In the genomic region with DNA sequence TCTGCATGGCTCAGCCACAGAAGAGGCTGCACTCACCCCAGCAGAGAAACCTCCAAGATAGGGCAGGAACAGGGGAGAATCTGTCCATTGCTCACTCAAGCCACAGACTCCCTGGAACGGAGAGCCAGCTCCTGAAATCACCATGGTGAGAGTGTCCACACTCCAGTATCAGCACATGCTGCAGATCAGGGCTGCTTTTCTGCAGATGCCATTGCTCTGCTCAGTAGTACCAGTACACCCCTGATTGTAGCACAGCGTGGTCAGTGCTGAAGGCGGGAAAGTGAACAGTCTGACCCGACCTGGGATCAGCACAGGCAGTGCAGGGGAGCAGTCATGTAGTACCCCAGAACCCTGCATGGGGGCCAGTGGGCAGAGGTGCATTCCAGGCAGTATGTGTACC, we compare ENCODE assay signal across 2 cellular contexts.
TF ChIP-seq lines count a peak whose summit lies in the region.

No MANE protein-coding gene starts in this region.

TF ChIP-seq in K562, 482 proteins besides CTCF, POLR2A, EP300 and RAD21:
- no peak for TF ChIP-seq POU5F1 (IDR thresholded peaks at IDR 0.05; ENCODE audit: borderline replicate concordance, low read depth, low read length, partially characterized antibody)
- TF ChIP-seq EP400 (IDR thresholded peaks at IDR 0.05) = no peak
- TF ChIP-seq, protein P1, sequence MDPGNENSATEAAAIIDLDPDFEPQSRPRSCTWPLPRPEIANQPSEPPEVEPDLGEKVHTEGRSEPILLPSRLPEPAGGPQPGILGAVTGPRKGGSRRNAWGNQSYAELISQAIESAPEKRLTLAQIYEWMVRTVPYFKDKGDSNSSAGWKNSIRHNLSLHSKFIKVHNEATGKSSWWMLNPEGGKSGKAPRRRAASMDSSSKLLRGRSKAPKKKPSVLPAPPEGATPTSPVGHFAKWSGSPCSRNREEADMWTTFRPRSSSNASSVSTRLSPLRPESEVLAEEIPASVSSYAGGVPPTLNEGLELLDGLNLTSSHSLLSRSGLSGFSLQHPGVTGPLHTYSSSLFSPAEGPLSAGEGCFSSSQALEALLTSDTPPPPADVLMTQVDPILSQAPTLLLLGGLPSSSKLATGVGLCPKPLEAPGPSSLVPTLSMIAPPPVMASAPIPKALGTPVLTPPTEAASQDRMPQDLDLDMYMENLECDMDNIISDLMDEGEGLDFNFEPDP (CRISPR knock-in tag; IDR thresholded peaks at IDR 0.05) = no peak
- no peak for TF ChIP-seq TAF7 (tag; IDR thresholded peaks at IDR 0.05)
- TF ChIP-seq NFYB (IDR thresholded peaks at IDR 0.05; ENCODE audit: extremely low read depth, insufficient read length) = no peak
- TF ChIP-seq BDP1 (IDR thresholded peaks at IDR 0.05; ENCODE audit: insufficient read depth, insufficient read length) = no peak
- no peak for TF ChIP-seq ZNF444 (CRISPR knock-in tag; IDR thresholded peaks at IDR 0.05)
- TF ChIP-seq CREB1 (IDR thresholded peaks at IDR 0.05) = no peak
- TF ChIP-seq CREB1 (CRISPR knock-in tag; IDR thresholded peaks at IDR 0.05) = no peak
- TF ChIP-seq, protein P2, sequence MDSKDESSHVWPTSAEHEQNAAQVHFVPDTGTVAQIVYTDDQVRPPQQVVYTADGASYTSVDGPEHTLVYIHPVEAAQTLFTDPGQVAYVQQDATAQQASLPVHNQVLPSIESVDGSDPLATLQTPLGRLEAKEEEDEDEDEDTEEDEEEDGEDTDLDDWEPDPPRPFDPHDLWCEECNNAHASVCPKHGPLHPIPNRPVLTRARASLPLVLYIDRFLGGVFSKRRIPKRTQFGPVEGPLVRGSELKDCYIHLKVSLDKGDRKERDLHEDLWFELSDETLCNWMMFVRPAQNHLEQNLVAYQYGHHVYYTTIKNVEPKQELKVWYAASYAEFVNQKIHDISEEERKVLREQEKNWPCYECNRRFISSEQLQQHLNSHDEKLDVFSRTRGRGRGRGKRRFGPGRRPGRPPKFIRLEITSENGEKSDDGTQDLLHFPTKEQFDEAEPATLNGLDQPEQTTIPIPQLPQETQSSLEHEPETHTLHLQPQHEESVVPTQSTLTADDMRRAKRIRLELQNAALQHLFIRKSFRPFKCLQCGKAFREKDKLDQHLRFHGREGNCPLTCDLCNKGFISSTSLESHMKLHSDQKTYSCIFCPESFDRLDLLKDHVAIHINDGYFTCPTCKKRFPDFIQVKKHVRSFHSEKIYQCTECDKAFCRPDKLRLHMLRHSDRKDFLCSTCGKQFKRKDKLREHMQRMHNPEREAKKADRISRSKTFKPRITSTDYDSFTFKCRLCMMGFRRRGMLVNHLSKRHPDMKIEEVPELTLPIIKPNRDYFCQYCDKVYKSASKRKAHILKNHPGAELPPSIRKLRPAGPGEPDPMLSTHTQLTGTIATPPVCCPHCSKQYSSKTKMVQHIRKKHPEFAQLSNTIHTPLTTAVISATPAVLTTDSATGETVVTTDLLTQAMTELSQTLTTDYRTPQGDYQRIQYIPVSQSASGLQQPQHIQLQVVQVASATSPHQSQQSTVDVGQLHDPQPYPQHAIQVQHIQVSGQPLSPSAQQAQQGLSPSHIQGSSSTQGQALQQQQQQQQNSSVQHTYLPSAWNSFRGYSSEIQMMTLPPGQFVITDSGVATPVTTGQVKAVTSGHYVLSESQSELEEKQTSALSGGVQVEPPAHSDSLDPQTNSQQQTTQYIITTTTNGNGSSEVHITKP (IDR thresholded peaks at IDR 0.05; ENCODE audit: partially characterized antibody) = peak; percentile 69

TF ChIP-seq in HEK293T, 16 proteins besides CTCF, POLR2A, EP300 and RAD21:
- TF ChIP-seq SUZ12 (IDR thresholded peaks at IDR 0.05) = no peak
- no peak for TF ChIP-seq BHLHE40 (IDR thresholded peaks at IDR 0.05; ENCODE audit: borderline replicate concordance)
- no peak for TF ChIP-seq ELF4 (IDR thresholded peaks at IDR 0.05)
- TF ChIP-seq CTBP1 (IDR thresholded peaks at IDR 0.05; ENCODE audit: borderline replicate concordance) = no peak
- TF ChIP-seq, protein P3, sequence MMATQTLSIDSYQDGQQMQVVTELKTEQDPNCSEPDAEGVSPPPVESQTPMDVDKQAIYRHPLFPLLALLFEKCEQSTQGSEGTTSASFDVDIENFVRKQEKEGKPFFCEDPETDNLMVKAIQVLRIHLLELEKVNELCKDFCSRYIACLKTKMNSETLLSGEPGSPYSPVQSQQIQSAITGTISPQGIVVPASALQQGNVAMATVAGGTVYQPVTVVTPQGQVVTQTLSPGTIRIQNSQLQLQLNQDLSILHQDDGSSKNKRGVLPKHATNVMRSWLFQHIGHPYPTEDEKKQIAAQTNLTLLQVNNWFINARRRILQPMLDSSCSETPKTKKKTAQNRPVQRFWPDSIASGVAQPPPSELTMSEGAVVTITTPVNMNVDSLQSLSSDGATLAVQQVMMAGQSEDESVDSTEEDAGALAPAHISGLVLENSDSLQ (IDR thresholded peaks at IDR 0.05) = no peak
- no peak for TF ChIP-seq NFRKB (IDR thresholded peaks at IDR 0.05)
- no peak for TF ChIP-seq LEF1 (IDR thresholded peaks at IDR 0.05; ENCODE audit: borderline replicate concordance)
- TF ChIP-seq FOXA1 (IDR thresholded peaks at IDR 0.05) = no peak
- TF ChIP-seq ZNF384 (IDR thresholded peaks at IDR 0.05) = no peak
- no peak for TF ChIP-seq FOXK2 (IDR thresholded peaks at IDR 0.05)
- TF ChIP-seq HDGF (IDR thresholded peaks at IDR 0.05; ENCODE audit: borderline replicate concordance) = no peak
- TF ChIP-seq TARDBP (IDR thresholded peaks at IDR 0.05) = no peak
- no peak for TF ChIP-seq SP1 (IDR thresholded peaks at IDR 0.05)
- TF ChIP-seq L3MBTL2 (conservative IDR thresholded peaks at IDR 0.05) = no peak
- TF ChIP-seq FOXM1 (IDR thresholded peaks at IDR 0.05; ENCODE audit: borderline replicate concordance) = no peak
- no peak for TF ChIP-seq ARNT (IDR thresholded peaks at IDR 0.05)
TF ChIP-seq in HEK293T: peak in this region for 0.
